In the genomic region with DNA sequence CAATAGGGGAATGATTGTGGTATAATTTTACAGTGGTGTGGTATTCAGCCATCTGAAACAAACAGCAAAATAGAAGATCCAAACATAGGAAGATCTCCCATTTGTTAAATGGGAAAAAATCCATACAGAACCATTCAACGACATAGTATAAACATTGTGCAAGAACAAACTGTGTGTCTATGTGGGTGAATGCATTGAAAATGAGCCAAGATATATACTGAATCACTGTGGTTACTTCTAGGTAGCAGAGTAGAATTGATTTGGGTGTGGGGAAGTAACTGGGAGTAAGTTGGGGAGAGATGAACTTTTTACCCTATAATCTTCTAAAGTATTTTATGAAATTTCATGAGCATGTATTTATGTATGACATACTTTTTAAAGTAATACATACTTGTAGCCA, we compare ENCODE assay signal across 13 cellular contexts.
A peak's percentile ranks its signal among the peaks of the same experiment; 100 is the strongest.
DNase-seq lines count a peak whose midpoint lies in the region; ATAC-seq and TF ChIP-seq lines count a peak whose summit lies in the region.
"Had no signal": no experiment of that assay in that cellular context is flagged by ENCODE, and none has a peak within 500 bp of the region (broad histone marks: within the 10 kb centered on the region; RNA-seq: fewer than 3 reads in every experiment).

No MANE protein-coding gene starts in this region.

- H3K4me1 ChIP-seq in breast epithelium (no peaks in the 10 kb centered on the region), smooth muscle cell (ENCODE audit: low read depth) (peaks cover 5% of the 10 kb centered on the region)
- H3K4me1 ChIP-seq: upper lobe of right lung had no signal

- no peak for TF ChIP-seq POLR2A in breast epithelium (IDR thresholded peaks at IDR 0.05)

- POLR2A ChIA-PET in MCF 10A (lab: Yijun Ruan, JAX), result no interaction called here

- H3K4me1 Mint-ChIP-seq in MCF 10A (ENCODE audit: insufficient read depth, unreplicated experiment), result peaks cover 11% of the 10 kb centered on the region
- no peaks in the 10 kb centered on the region for H3K4me1 Mint-ChIP-seq in activated naive CD8-positive, alpha-beta T cell treated with anti-CD3 and anti-CD28 coated beads for 36 hours
- H3K4me1 Mint-ChIP-seq: memory B cell had no signal

- no peak overlapping the region for H2AFZ ChIP-seq in smooth muscle cell (ENCODE audit: low read depth)

- CTCF ChIA-PET in MCF 10A (lab: Yijun Ruan, JAX), result no interaction called here

- no peak overlapping the region for H3K9ac ChIP-seq in smooth muscle cell (ENCODE audit: low read depth)

- 22% methylated on average over 1 of the region's 1 CpG for WGBS in smooth muscle cell (ENCODE audit: low lambda C conversion rate)

- no peaks in the 10 kb centered on the region for H3F3A ChIP-seq in smooth muscle cell (ENCODE audit: low read depth)

- no peak overlapping the region for H3K27ac ChIP-seq in breast epithelium
- no peak overlapping the region for H3K27ac ChIP-seq in smooth muscle cell (ENCODE audit: low read depth)
- H3K27ac ChIP-seq: upper lobe of right lung had no signal

- H3K9me3 ChIP-seq in breast epithelium (no peaks in the 10 kb centered on the region), smooth muscle cell (replicated peaks; ENCODE audit: low read depth) (no peaks in the 10 kb centered on the region)
- H3K9me3 ChIP-seq: upper lobe of right lung had no signal

- H3K36me3 Mint-ChIP-seq in MCF 10A (ENCODE audit: insufficient read depth, unreplicated experiment), result no peaks in the 10 kb centered on the region
- no peaks in the 10 kb centered on the region for H3K36me3 Mint-ChIP-seq in activated naive CD4-positive, alpha-beta T cell treated with anti-CD3 and anti-CD28 coated beads, Interleukin-2, amount 50 U/mL, for 72 hours
- no peaks in the 10 kb centered on the region for H3K36me3 Mint-ChIP-seq in activated naive CD8-positive, alpha-beta T cell treated with anti-CD3 and anti-CD28 coated beads for 36 hours
- H3K36me3 Mint-ChIP-seq: memory B cell had no signal

- intact Hi-C loops in MCF 10A (cut with micrococcal nuclease), result no loop called here
- intact Hi-C loops in breast epithelium (cut with DNase I; ENCODE audit: low total_unique reads), result no loop called here

- H3K4me3 ChIP-seq in breast epithelium (no peak overlapping the region), fibroblast of the aortic adventitia (ENCODE audit: low read depth, low read length) (no peak overlapping the region), smooth muscle cell (no peak overlapping the region)
- H3K4me3 ChIP-seq: upper lobe of right lung had no signal

- H3K36me3 ChIP-seq in breast epithelium, result no peaks in the 10 kb centered on the region
- no peaks in the 10 kb centered on the region for H3K36me3 ChIP-seq in smooth muscle cell (ENCODE audit: low read depth)
- H3K36me3 ChIP-seq: upper lobe of right lung had no signal

- no peaks in the 10 kb centered on the region for H3K27me3 ChIP-seq in breast epithelium
- no peaks in the 10 kb centered on the region for H3K27me3 ChIP-seq in smooth muscle cell (ENCODE audit: low read depth)
- H3K27me3 ChIP-seq: upper lobe of right lung had no signal

- H3K27me3 Mint-ChIP-seq in MCF 10A (ENCODE audit: insufficient read depth, unreplicated experiment), result peaks cover 10% of the 10 kb centered on the region
- peaks cover 24% of the 10 kb centered on the region for H3K27me3 Mint-ChIP-seq in activated naive CD8-positive, alpha-beta T cell treated with anti-CD3 and anti-CD28 coated beads for 36 hours

- H3K27ac Mint-ChIP-seq in MCF 10A (ENCODE audit: low read depth, unreplicated experiment), result no peak overlapping the region
- no peak overlapping the region for H3K27ac Mint-ChIP-seq in activated naive CD4-positive, alpha-beta T cell treated with anti-CD3 and anti-CD28 coated beads, Interleukin-2, amount 50 U/mL, for 72 hours
- no peak overlapping the region for H3K27ac Mint-ChIP-seq in activated naive CD8-positive, alpha-beta T cell treated with anti-CD3 and anti-CD28 coated beads for 36 hours
- H3K27ac Mint-ChIP-seq: activated naive CD4-positive, alpha-beta T cell treated with anti-CD3 and anti-CD28 coated beads for 36 hours; dendritic cell treated with granulocyte-macrophage colony-stimulating factor and Interleukin-4, amounts not matched to agents 40 ng/mL and 50 ng/mL, for 4 days; memory B cell had no signal

- peaks cover 7% of the 10 kb centered on the region for H4K20me1 ChIP-seq in smooth muscle cell (ENCODE audit: low read depth)

- ATAC-seq in HG03280 (IDR thresholded peaks at IDR 0.05; ENCODE audit: unreplicated experiment), result no peak
- no peak for ATAC-seq in activated naive CD4-positive, alpha-beta T cell treated with anti-CD3 and anti-CD28 coated beads, Interleukin-2, amount 50 U/mL, for 72 hours
- ATAC-seq: upper lobe of right lung had no signal

- TF ChIP-seq CTCF in MCF 10A (IDR thresholded peaks at IDR 0.05; ENCODE audit: unreplicated experiment) (no peak), breast epithelium (IDR thresholded peaks at IDR 0.05) (no peak), fibroblast of the aortic adventitia (IDR thresholded peaks at IDR 0.05; ENCODE audit: insufficient read depth, low read length) (no peak), smooth muscle cell (IDR thresholded peaks at IDR 0.05; ENCODE audit: borderline replicate concordance, insufficient read depth, poor library complexity, severe bottlenecking) (no peak)

- H3K4me2 ChIP-seq in smooth muscle cell, result peak overlapping the region; percentile 36

- no TSS peak for BruUV-seq in MCF 10A (replicated peaks; lab: Mats Ljungman, UMichigan)

- no peak overlapping the region for H3K4me3 Mint-ChIP-seq in MCF 10A (ENCODE audit: unreplicated experiment)
- no peak overlapping the region for H3K4me3 Mint-ChIP-seq in activated naive CD8-positive, alpha-beta T cell treated with anti-CD3 and anti-CD28 coated beads for 36 hours
- H3K4me3 Mint-ChIP-seq: activated naive CD4-positive, alpha-beta T cell treated with anti-CD3 and anti-CD28 coated beads for 36 hours; dendritic cell treated with granulocyte-macrophage colony-stimulating factor and Interleukin-4, amounts not matched to agents 40 ng/mL and 50 ng/mL, for 4 days; memory B cell had no signal

- H3K79me2 ChIP-seq in smooth muscle cell (ENCODE audit: low read depth), result peaks cover 33% of the 10 kb centered on the region

- H3K9me3 Mint-ChIP-seq in MCF 10A (ENCODE audit: unreplicated experiment), result no peaks in the 10 kb centered on the region
- H3K9me3 Mint-ChIP-seq in activated naive CD4-positive, alpha-beta T cell treated with anti-CD3 and anti-CD28 coated beads, Interleukin-2, amount 50 U/mL, for 72 hours, result no peaks in the 10 kb centered on the region
- H3K9me3 Mint-ChIP-seq in activated naive CD8-positive, alpha-beta T cell treated with anti-CD3 and anti-CD28 coated beads for 36 hours, result no peaks in the 10 kb centered on the region
- H3K9me3 Mint-ChIP-seq: activated naive CD4-positive, alpha-beta T cell treated with anti-CD3 and anti-CD28 coated beads for 36 hours; dendritic cell treated with granulocyte-macrophage colony-stimulating factor and Interleukin-4, amounts not matched to agents 40 ng/mL and 50 ng/mL, for 4 days; memory B cell had no signal

- DNase-seq in MCF 10A (ENCODE audit: unreplicated experiment) (peak; percentile 79), breast epithelium (ENCODE audit: low spot score in 2 of 2) (no peak), amniotic epithelial cell (ENCODE audit: low read depth) (peak; percentile 66), fibroblast of the aortic adventitia (ENCODE audit: low read depth) (peak; percentile 65), smooth muscle cell (lab: John Stamatoyannopoulos, UW; ENCODE audit: unreplicated experiment) (no peak)
- DNase-seq in activated naive CD4-positive, alpha-beta T cell treated with anti-CD3 and anti-CD28 coated beads, Interleukin-2, amount 50 U/mL, for 72 hours (ENCODE audit: low spot score in 2 of 2), result no peak
- DNase-seq in activated naive CD8-positive, alpha-beta T cell treated with anti-CD3 and anti-CD28 coated beads for 36 hours, result no peak
- DNase-seq: activated naive CD4-positive, alpha-beta T cell treated with anti-CD3 and anti-CD28 coated beads for 36 hours; NCI-H526 treated with DMSO at 0.1 percent for 48 hours; upper lobe of right lung had no signal

Comparison
In these comparisons a context has a peak if more than half of its experiments do, and no peak if none do; other contexts are left out.
1. DNase-seq: peak in MCF 10A (single experiment), amniotic epithelial cell (single experiment) and fibroblast of the aortic adventitia (single experiment); none in breast epithelium (0 of 2), smooth muscle cell (single experiment), activated naive CD4-positive, alpha-beta T cell treated with anti-CD3 and anti-CD28 coated beads, Interleukin-2, amount 50 U/mL, for 72 hours (0 of 2) and activated naive CD8-positive, alpha-beta T cell treated with anti-CD3 and anti-CD28 coated beads for 36 hours (single experiment).